Comparison of ENCODE assay signal across 3 cellular contexts in the genomic region with DNA sequence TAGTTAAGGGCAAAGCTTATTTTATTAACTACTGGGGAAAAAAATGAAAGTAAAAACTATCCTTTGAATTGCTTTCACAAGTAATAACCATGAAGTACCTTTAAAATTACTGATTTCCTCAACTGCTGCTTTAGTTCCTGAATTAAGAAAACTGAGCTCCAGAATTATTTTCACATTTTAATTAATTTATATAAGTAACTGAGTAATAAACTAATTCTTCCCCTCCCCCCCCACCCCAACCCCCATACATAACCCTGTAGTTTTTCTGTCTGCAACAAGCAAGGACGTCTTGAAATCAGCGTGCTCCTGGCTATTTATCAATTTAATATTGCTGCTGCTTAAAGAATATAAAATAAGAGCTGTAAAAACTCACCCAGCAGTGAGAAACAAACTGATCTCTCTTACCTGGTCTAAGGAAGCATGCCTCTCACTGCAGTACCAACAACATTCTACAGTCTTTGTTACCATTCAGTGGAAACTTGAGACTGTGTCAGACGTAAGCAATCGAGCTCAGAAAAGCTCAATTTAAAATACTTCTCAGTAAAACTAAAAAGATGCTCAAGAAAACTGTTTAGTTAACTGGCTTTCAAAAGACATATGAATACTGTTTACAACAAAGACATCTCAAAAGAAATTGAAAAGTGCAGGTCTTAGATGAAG.
TF ChIP-seq lines count a peak whose summit lies in the region.

No MANE protein-coding gene starts in this region.

TF ChIP-seq in IMR-90, 13 proteins besides CTCF, POLR2A, EP300 and RAD21:
- TF ChIP-seq MXI1 (IDR thresholded peaks at IDR 0.05; ENCODE audit: borderline replicate concordance, low read depth, low read length) (peak; percentile 72; the same call in 1 of the 2 replicates), CEBPB (IDR thresholded peaks at IDR 0.05; ENCODE audit: low read depth, low read length) (no peak), RCOR1 (IDR thresholded peaks at IDR 0.05; ENCODE audit: insufficient replicate concordance, low read length) (no peak), MAFK (IDR thresholded peaks at IDR 0.05; ENCODE audit: low read depth, low read length) (no peak), CHD1 (IDR thresholded peaks at IDR 0.05; ENCODE audit: low read depth, low read length) (no peak), ELK1 (IDR thresholded peaks at IDR 0.05; ENCODE audit: borderline replicate concordance, low read depth, low read length) (no peak)
- TF ChIP-seq, protein P1, sequence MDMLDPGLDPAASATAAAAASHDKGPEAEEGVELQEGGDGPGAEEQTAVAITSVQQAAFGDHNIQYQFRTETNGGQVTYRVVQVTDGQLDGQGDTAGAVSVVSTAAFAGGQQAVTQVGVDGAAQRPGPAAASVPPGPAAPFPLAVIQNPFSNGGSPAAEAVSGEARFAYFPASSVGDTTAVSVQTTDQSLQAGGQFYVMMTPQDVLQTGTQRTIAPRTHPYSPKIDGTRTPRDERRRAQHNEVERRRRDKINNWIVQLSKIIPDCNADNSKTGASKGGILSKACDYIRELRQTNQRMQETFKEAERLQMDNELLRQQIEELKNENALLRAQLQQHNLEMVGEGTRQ (IDR thresholded peaks at IDR 0.05; ENCODE audit: low read depth, low read length), result no peak

TF ChIP-seq in SK-N-SH treated with all-trans-retinoic acid at 6 μM for 48 hours, 23 proteins besides CTCF, POLR2A, EP300 and RAD21:
- no peak for TF ChIP-seq ARNTL (CRISPR knock-in tag; IDR thresholded peaks at IDR 0.05; ENCODE audit: borderline replicate concordance, low read depth)
- no peak for TF ChIP-seq PPARA (CRISPR knock-in tag; IDR thresholded peaks at IDR 0.05; ENCODE audit: borderline replicate concordance)
- no peak for TF ChIP-seq PATZ1 (CRISPR knock-in tag; IDR thresholded peaks at IDR 0.05; ENCODE audit: borderline replicate concordance)
- TF ChIP-seq OSR1 (CRISPR knock-in tag; IDR thresholded peaks at IDR 0.05), result no peak
- no peak for TF ChIP-seq ZFP30 (CRISPR knock-in tag; IDR thresholded peaks at IDR 0.05)
- TF ChIP-seq TOX (CRISPR knock-in tag; IDR thresholded peaks at IDR 0.05; ENCODE audit: borderline replicate concordance), result no peak
- TF ChIP-seq GLIS3 (CRISPR knock-in tag; IDR thresholded peaks at IDR 0.05), result no peak
- no peak for TF ChIP-seq TSHZ2 (CRISPR knock-in tag; IDR thresholded peaks at IDR 0.05)
- TF ChIP-seq BACH2 (CRISPR knock-in tag; IDR thresholded peaks at IDR 0.05; ENCODE audit: borderline replicate concordance), result no peak
- no peak for TF ChIP-seq SNAI2 (CRISPR knock-in tag; IDR thresholded peaks at IDR 0.05)
- TF ChIP-seq ZNF70 (CRISPR knock-in tag; IDR thresholded peaks at IDR 0.05), result no peak
- no peak for TF ChIP-seq ZC3H10 (CRISPR knock-in tag; IDR thresholded peaks at IDR 0.05)
- no peak for TF ChIP-seq TCF4 (CRISPR knock-in tag; IDR thresholded peaks at IDR 0.05; ENCODE audit: borderline replicate concordance)
- TF ChIP-seq ZFP3 (CRISPR knock-in tag; IDR thresholded peaks at IDR 0.05), result no peak
- TF ChIP-seq, protein P2, sequence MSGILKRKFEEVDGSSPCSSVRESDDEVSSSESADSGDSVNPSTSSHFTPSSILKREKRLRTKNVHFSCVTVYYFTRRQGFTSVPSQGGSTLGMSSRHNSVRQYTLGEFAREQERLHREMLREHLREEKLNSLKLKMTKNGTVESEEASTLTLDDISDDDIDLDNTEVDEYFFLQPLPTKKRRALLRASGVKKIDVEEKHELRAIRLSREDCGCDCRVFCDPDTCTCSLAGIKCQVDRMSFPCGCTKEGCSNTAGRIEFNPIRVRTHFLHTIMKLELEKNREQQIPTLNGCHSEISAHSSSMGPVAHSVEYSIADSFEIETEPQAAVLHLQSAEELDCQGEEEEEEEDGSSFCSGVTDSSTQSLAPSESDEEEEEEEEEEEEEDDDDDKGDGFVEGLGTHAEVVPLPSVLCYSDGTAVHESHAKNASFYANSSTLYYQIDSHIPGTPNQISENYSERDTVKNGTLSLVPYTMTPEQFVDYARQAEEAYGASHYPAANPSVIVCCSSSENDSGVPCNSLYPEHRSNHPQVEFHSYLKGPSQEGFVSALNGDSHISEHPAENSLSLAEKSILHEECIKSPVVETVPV (CRISPR knock-in tag; IDR thresholded peaks at IDR 0.05), result no peak
- TF ChIP-seq ZNF565 (CRISPR knock-in tag; conservative IDR thresholded peaks at IDR 0.05; ENCODE audit: low read depth), result no peak
- TF ChIP-seq ZNF8 (CRISPR knock-in tag; IDR thresholded peaks at IDR 0.05), result no peak
- TF ChIP-seq, protein P3, sequence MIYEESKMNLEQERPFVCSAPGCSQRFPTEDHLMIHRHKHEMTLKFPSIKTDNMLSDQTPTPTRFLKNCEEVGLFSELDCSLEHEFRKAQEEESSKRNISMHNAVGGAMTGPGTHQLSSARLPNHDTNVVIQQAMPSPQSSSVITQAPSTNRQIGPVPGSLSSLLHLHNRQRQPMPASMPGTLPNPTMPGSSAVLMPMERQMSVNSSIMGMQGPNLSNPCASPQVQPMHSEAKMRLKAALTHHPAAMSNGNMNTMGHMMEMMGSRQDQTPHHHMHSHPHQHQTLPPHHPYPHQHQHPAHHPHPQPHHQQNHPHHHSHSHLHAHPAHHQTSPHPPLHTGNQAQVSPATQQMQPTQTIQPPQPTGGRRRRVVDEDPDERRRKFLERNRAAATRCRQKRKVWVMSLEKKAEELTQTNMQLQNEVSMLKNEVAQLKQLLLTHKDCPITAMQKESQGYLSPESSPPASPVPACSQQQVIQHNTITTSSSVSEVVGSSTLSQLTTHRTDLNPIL (CRISPR knock-in tag; IDR thresholded peaks at IDR 0.05; ENCODE audit: low read depth), result no peak
- TF ChIP-seq ESRRG (CRISPR knock-in tag; IDR thresholded peaks at IDR 0.05), result no peak
- no peak for TF ChIP-seq RARB (CRISPR knock-in tag; IDR thresholded peaks at IDR 0.05)

TF ChIP-seq in H1, 55 proteins besides CTCF, POLR2A, EP300 and RAD21:
- TF ChIP-seq, protein P1 (IDR thresholded peaks at IDR 0.05; ENCODE audit: low read length), result no peak
- no peak for TF ChIP-seq KDM4A (IDR thresholded peaks at IDR 0.05; ENCODE audit: low read depth, low read length, severe bottlenecking)
- TF ChIP-seq TBP (IDR thresholded peaks at IDR 0.05; ENCODE audit: low read depth, low read length), result peak; percentile 71
- TF ChIP-seq TEAD4 (IDR thresholded peaks at IDR 0.05; ENCODE audit: low read depth, low read length), result peak; percentile 34; the same call in 1 of the 2 replicates
- peak; percentile 79 for TF ChIP-seq MAX (IDR thresholded peaks at IDR 0.05)
- TF ChIP-seq CHD7 (IDR thresholded peaks at IDR 0.05; ENCODE audit: insufficient replicate concordance, low read length), result peak; percentile 35
- no peak for TF ChIP-seq CHD2 (IDR thresholded peaks at IDR 0.05; ENCODE audit: low read length)
- peak; percentile 76 to 85; a peak in 1 of 4 replicates for TF ChIP-seq SIN3A (conservative IDR thresholded peaks at IDR 0.05 in 1 of 2, IDR thresholded peaks at IDR 0.05 in 1 of 2; ENCODE audit: low read depth in 1 of 2, low read length in 2 of 2)
- TF ChIP-seq PHF8 (conservative IDR thresholded peaks at IDR 0.05; ENCODE audit: low read depth, low read length), result no peak
- TF ChIP-seq SRF (IDR thresholded peaks at IDR 0.05; ENCODE audit: low read depth, low read length), result peak; percentile 82
- TF ChIP-seq TAF1 (IDR thresholded peaks at IDR 0.05; ENCODE audit: low read depth, low read length), result peak; percentile 78
- no peak for TF ChIP-seq SUZ12 (IDR thresholded peaks at IDR 0.05; ENCODE audit: low read length)
- no peak for TF ChIP-seq CTBP2 (IDR thresholded peaks at IDR 0.05; ENCODE audit: borderline replicate concordance, insufficient read depth, insufficient read length, low read length)
- peak; percentile 78 for TF ChIP-seq POLR2AphosphoS5 (IDR thresholded peaks at IDR 0.05; ENCODE audit: low read depth, low read length)
- no peak for TF ChIP-seq KDM1A (IDR thresholded peaks at IDR 0.05; ENCODE audit: borderline replicate concordance, low read length)
- TF ChIP-seq CBX5 (IDR thresholded peaks at IDR 0.05; ENCODE audit: low read depth, low read length), result no peak
- TF ChIP-seq SIX5 (IDR thresholded peaks at IDR 0.05; ENCODE audit: low read depth, low read length), result peak; percentile 32; the same call in 1 of the 2 replicates
- peak; percentile 43 for TF ChIP-seq SAP30 (IDR thresholded peaks at IDR 0.05; ENCODE audit: insufficient read depth, insufficient replicate concordance, low read length)
- no peak for TF ChIP-seq RXRA (IDR thresholded peaks at IDR 0.05; ENCODE audit: insufficient read depth, low read depth, low read length)
- TF ChIP-seq KDM5A (IDR thresholded peaks at IDR 0.05; ENCODE audit: low read length), result no peak
- no peak for TF ChIP-seq JUN (IDR thresholded peaks at IDR 0.05; ENCODE audit: low read depth, low read length)
- no peak for TF ChIP-seq NANOG (IDR thresholded peaks at IDR 0.05; ENCODE audit: insufficient read depth, low read depth, low read length, poor library complexity, severe bottlenecking)
- no peak for TF ChIP-seq ZNF274 (IDR thresholded peaks at IDR 0.05; ENCODE audit: borderline replicate concordance, extremely low read depth, low read length)
- 0 out of 2 replicates have a peak, but pooled peaks have one; percentile 20 for TF ChIP-seq SP1 (IDR thresholded peaks at IDR 0.05; ENCODE audit: low read depth, low read length)
- no peak for TF ChIP-seq RNF2 (IDR thresholded peaks at IDR 0.05; ENCODE audit: borderline replicate concordance, low read depth, low read length, missing control alignments, poor library complexity, severe bottlenecking)
- TF ChIP-seq JUND (IDR thresholded peaks at IDR 0.05; ENCODE audit: low read length), result no peak
- no peak for TF ChIP-seq FOSL1 (IDR thresholded peaks at IDR 0.05; ENCODE audit: insufficient read depth, low read depth, low read length)
- no peak for TF ChIP-seq CREB1 (IDR thresholded peaks at IDR 0.05)
- TF ChIP-seq MAFK (IDR thresholded peaks at IDR 0.05; ENCODE audit: low read depth, low read length), result no peak
